In genomic region chr17:17180141-17180603, GRCh38 we compare ENCODE assay signal across 10 cellular contexts. TPM values are rescaled to one million over a fixed set of nuclear protein-coding genes. Genes with fewer than 3 reads are reported as not detected.
DNase-seq lines count a peak whose midpoint lies in the region; ATAC-seq and TF ChIP-seq lines count a peak whose summit lies in the region.
"Had no signal": no experiment of that assay in that cellular context is flagged by ENCODE, and none has a peak within 500 bp of the region (broad histone marks: within the 10 kb centered on the region; RNA-seq: fewer than 3 reads in every experiment).

No MANE protein-coding gene starts in this region.

- WGBS in prostate gland: 40% methylated on average over 9 of the region's 9 CpGs

- DNase-seq in activated CD8-positive, alpha-beta T cell treated with anti-CD3 and anti-CD28 coated beads, Interleukin-2, amount 10 ng/mL, durations not matched to agents 7 days and 5 days: peak; percentile 50
- DNase-seq in epithelial cell of prostate (ENCODE audit: low read depth, low spot score): no peak
- peak; percentile 84 for DNase-seq in prostate gland (ENCODE audit: low spot score)
- DNase-seq in NCI-H1417 treated with DMSO at 0.1 percent for 48 hours (lab: John Stamatoyannopoulos, UW): no peak
- no peak for DNase-seq in WTC11 (ENCODE audit: low spot score)
- DNase-seq: DMS153, NCI-H524 treated with DMSO at 0.1 percent for 48 hours, small intestine had no signal

- no peaks in the 10 kb centered on the region for H3K9me3 ChIP-seq in HEK293 (ENCODE audit: control insufficient read depth, insufficient read depth, low read depth, low read length)
- H3K9me3 ChIP-seq in prostate gland: no peaks in the 10 kb centered on the region

- H3K27me3 Mint-ChIP-seq in activated CD8-positive, alpha-beta T cell treated with anti-CD3 and anti-CD28 coated beads, Interleukin-2, amount 10 ng/mL, durations not matched to agents 7 days and 5 days (ENCODE audit: low read depth): no peaks in the 10 kb centered on the region
- no peaks in the 10 kb centered on the region for H3K27me3 Mint-ChIP-seq in WTC11 (ENCODE audit: low read depth)

- peaks cover 80% of the 10 kb centered on the region for H3K36me3 Mint-ChIP-seq in activated CD8-positive, alpha-beta T cell treated with anti-CD3 and anti-CD28 coated beads, Interleukin-2, amount 10 ng/mL, durations not matched to agents 7 days and 5 days (ENCODE audit: low read depth)
- H3K36me3 Mint-ChIP-seq in WTC11: peaks cover 42% of the 10 kb centered on the region

- TF ChIP-seq CTCF in HEK293 (tag by site-specific recombination; IDR thresholded peaks at IDR 0.05) (no peak), prostate gland (IDR thresholded peaks at IDR 0.05) (no peak), WTC11 (IDR thresholded peaks at IDR 0.05) (no peak)

- peak overlapping the region; percentile 91 for H3K27ac Mint-ChIP-seq in activated CD8-positive, alpha-beta T cell treated with anti-CD3 and anti-CD28 coated beads, Interleukin-2, amount 10 ng/mL, durations not matched to agents 7 days and 5 days
- H3K27ac Mint-ChIP-seq in WTC11: no peak overlapping the region

- H3K4me1 Mint-ChIP-seq in activated CD8-positive, alpha-beta T cell treated with anti-CD3 and anti-CD28 coated beads, Interleukin-2, amount 10 ng/mL, durations not matched to agents 7 days and 5 days (ENCODE audit: low read depth): peaks cover 94% of the 10 kb centered on the region
- peaks cover 6% of the 10 kb centered on the region; the same call in 1 of the 2 replicates for H3K4me1 Mint-ChIP-seq in WTC11

- no peaks in the 10 kb centered on the region for H3K4me1 ChIP-seq in HEK293 (ENCODE audit: control insufficient read depth, insufficient read depth, low read length)
- H3K4me1 ChIP-seq in prostate gland (replicated peaks): no peaks in the 10 kb centered on the region

- no peaks in the 10 kb centered on the region for H3K27me3 ChIP-seq in prostate gland (replicated peaks; ENCODE audit: insufficient read depth)

- no peak overlapping the region for H3K4me3 ChIP-seq in HEK293 (ENCODE audit: low read depth, low read length)
- H3K4me3 ChIP-seq in prostate gland: no peak overlapping the region

- H3K9me3 Mint-ChIP-seq in activated CD8-positive, alpha-beta T cell treated with anti-CD3 and anti-CD28 coated beads, Interleukin-2, amount 10 ng/mL, durations not matched to agents 7 days and 5 days (ENCODE audit: insufficient read depth): no peaks in the 10 kb centered on the region
- H3K9me3 Mint-ChIP-seq in WTC11: no peaks in the 10 kb centered on the region

- H3K36me3 ChIP-seq in HEK293 (ENCODE audit: control insufficient read depth in 2 of 2, insufficient read depth in 1 of 2, low read length in 2 of 2) (peaks cover 18 to 94% of the 10 kb centered on the region in 2 experiments), prostate gland (peaks cover 0 to 23% of the 10 kb centered on the region in 2 donors)

- ATAC-seq in activated CD8-positive, alpha-beta T cell treated with anti-CD3 and anti-CD28 coated beads, Interleukin-2, amount 10 ng/mL, durations not matched to agents 7 days and 5 days: peak; percentile 11
- ATAC-seq in GM18498 (IDR thresholded peaks at IDR 0.05; ENCODE audit: unreplicated experiment) (no peak), WTC11 (no peak)

- H3K27ac ChIP-seq in HEK293 (ENCODE audit: extremely low read depth, low read depth, low read length) (no peak overlapping the region), epithelial cell of prostate (peak overlapping the region; percentile 2), prostate gland (peak overlapping the region; percentile 48 to 61)

- POLR2A ChIA-PET in HEK293 (lab: Yijun Ruan, JAX): no interaction called here
- POLR2A ChIA-PET in activated CD8-positive, alpha-beta T cell treated with anti-CD3 and anti-CD28 coated beads, Interleukin-2, amount 10 ng/mL, durations not matched to agents 7 days and 5 days (lab: Charles Lee): interaction anchor here (0.6 to 1.4 kb wide), 5 partner anchors 8 to 793 kb away, joined by 3 to 5 read pairs (median 4); no protein-coding TSS in a partner anchor
- POLR2A ChIA-PET in WTC11 (lab: Charles Lee): no interaction called here

- no peak for TF ChIP-seq POLR2A in prostate gland (IDR thresholded peaks at IDR 0.05)

- CTCF ChIA-PET in HEK293 (lab: Yijun Ruan, JAX): interaction anchor here (1.7 kb wide), 1 partner anchor 39 kb away, joined by 7 read pairs; no protein-coding TSS in a partner anchor
- CTCF ChIA-PET in activated CD8-positive, alpha-beta T cell treated with anti-CD3 and anti-CD28 coated beads, Interleukin-2, amount 10 ng/mL, durations not matched to agents 7 days and 5 days (lab: Charles Lee): interaction anchor here (0.8 to 1.3 kb wide), 4 partner anchors 10 to 56 kb away, joined by 3 to 4 read pairs (median 4); no protein-coding TSS in a partner anchor
- CTCF ChIA-PET in WTC11 (lab: Charles Lee): interaction anchor here (0.8 kb wide), 1 partner anchor 38 kb away, joined by 3 read pairs; no protein-coding TSS in a partner anchor

- peak overlapping the region; percentile 66 for H3K4me3 Mint-ChIP-seq in activated CD8-positive, alpha-beta T cell treated with anti-CD3 and anti-CD28 coated beads, Interleukin-2, amount 10 ng/mL, durations not matched to agents 7 days and 5 days
- H3K4me3 Mint-ChIP-seq in WTC11: no peak overlapping the region

- intact Hi-C loops in prostate gland (cut with DNase I): no loop called here

TF ChIP-seq in HEK293, 187 proteins besides CTCF, POLR2A, EP300 and RAD21:
- TF ChIP-seq, protein P1, sequence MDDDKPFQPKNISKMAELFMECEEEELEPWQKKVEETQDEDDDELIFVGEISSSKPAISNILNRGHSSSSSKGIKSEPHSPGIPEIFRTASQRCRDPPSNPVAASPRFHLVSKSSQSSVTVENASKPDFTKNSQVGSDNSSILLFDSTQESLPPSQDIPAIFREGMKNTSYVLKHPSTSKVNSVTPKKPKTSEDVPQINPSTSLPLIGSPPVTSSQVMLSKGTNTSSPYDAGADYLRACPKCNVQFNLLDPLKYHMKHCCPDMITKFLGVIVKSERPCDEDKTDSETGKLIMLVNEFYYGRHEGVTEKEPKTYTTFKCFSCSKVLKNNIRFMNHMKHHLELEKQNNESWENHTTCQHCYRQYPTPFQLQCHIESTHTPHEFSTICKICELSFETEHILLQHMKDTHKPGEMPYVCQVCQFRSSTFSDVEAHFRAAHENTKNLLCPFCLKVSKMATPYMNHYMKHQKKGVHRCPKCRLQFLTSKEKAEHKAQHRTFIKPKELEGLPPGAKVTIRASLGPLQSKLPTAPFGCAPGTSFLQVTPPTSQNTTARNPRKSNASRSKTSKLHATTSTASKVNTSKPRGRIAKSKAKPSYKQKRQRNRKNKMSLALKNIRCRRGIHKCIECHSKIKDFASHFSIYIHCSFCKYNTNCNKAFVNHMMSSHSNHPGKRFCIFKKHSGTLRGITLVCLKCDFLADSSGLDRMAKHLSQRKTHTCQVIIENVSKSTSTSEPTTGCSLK (tag by site-specific recombination; IDR thresholded peaks at IDR 0.05): no peak
- 0 out of 2 replicates have a peak, but pooled peaks have one; percentile 38 for TF ChIP-seq ZNF600 (tag by site-specific recombination; IDR thresholded peaks at IDR 0.05)
TF ChIP-seq in HEK293: peak in this region for 1.

TF ChIP-seq in WTC11, 78 proteins besides CTCF, POLR2A, EP300 and RAD21:
- no peak for TF ChIP-seq IRF1 (CRISPR knock-in tag; IDR thresholded peaks at IDR 0.05)
- TF ChIP-seq ETV6 (CRISPR knock-in tag; IDR thresholded peaks at IDR 0.05): no peak
- no peak for TF ChIP-seq NFATC4 (CRISPR knock-in tag; IDR thresholded peaks at IDR 0.05)
- TF ChIP-seq ARID4B (CRISPR knock-in tag; IDR thresholded peaks at IDR 0.05; ENCODE audit: borderline replicate concordance): no peak

RNA-seq across cellular contexts. Expression of gene PLD6, which starts 26.0 kb away (rescaled TPM):
- 1 to 10 TPM; 3.8 to 4.2 TPM for total RNA-seq in activated CD8-positive, alpha-beta T cell treated with anti-CD3 and anti-CD28 coated beads, Interleukin-2, amount 10 ng/mL, durations not matched to agents 7 days and 5 days
- 10 to 100 TPM in 1 of 2 donors, 1 to 10 TPM in 1; 9.5 to 26.4 TPM for total RNA-seq in prostate gland
- total RNA-seq in WTC11 (2021): 1.2 to 2.6 TPM (median 2.6 TPM) in 3 replicates

RNA-seq across cellular contexts. Expression of gene FLCN, which starts 56.8 kb away (rescaled TPM):
- total RNA-seq in activated CD8-positive, alpha-beta T cell treated with anti-CD3 and anti-CD28 coated beads, Interleukin-2, amount 10 ng/mL, durations not matched to agents 7 days and 5 days: 10 to 100 TPM; 37.0 to 37.4 TPM
- total RNA-seq in prostate gland (100 to 1,000 TPM in 1 of 2 donors, 10 to 100 TPM in 1; 43.8 to 125 TPM), WTC11 (2021) (40.8 to 42.4 TPM (median 42.3 TPM) in 3 replicates)

Comparison
In these comparisons a context has a peak if more than half of its experiments do, and no peak if none do; other contexts are left out.
1. DNase-seq: peak in activated CD8-positive, alpha-beta T cell treated with anti-CD3 and anti-CD28 coated beads, Interleukin-2, amount 10 ng/mL, durations not matched to agents 7 days and 5 days (single experiment) and prostate gland (single experiment); none in epithelial cell of prostate (single experiment), NCI-H1417 treated with DMSO at 0.1 percent for 48 hours (single experiment) and WTC11 (single experiment).